Comparison of ENCODE assay signal across 27 cellular contexts in the genomic region with DNA sequence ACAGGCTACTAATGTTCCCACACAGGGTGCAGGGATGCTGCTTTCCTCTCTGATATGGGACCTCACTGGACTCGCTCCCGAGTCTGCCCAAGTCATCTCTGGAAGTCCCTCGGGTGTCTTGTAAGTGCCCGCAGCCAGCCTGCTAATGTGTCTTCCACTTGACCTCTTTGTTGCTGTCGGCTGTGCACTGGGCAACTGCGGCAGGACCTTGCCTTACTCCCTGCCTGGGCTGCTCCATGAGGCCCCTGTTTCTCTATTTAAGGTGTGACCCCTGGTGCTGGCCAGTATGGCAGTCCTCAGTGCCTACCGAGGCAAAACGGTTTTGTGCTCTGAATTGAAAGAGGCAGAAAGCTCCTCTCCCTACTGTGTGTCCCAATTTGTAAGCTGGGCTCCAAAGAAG.
DNase-seq lines count a peak whose midpoint lies in the region; ATAC-seq and TF ChIP-seq lines count a peak whose summit lies in the region.
"Had no signal": no experiment of that assay in that cellular context is flagged by ENCODE, and none has a peak within 500 bp of the region (broad histone marks: within the 10 kb centered on the region; RNA-seq: fewer than 3 reads in every experiment).

No MANE protein-coding gene starts in this region.

- peak overlapping the region; percentile 87 for H2BK12ac ChIP-seq in trophoblast cell (ENCODE audit: low read length)

- in situ Hi-C loops in IMR-90 (cut with MboI; ENCODE audit: low sequenced_read_pairs) (no loop called here), gastrocnemius medialis (cut with MboI; ENCODE audit: low sequenced_read_pairs in 4 of 4) (no loop called here)

- H4K8ac ChIP-seq in IMR-90 (ENCODE audit: low read depth in 2 of 2, low read length in 2 of 2) (peak overlapping the region; percentile 37 to 95; a peak in 3 of 4 replicates), trophoblast cell (ENCODE audit: low read depth, low read length) (peak overlapping the region; percentile 46)

- H3K23ac ChIP-seq in IMR-90 (ENCODE audit: low read depth, low read length) (no peak overlapping the region; the same call in 1 of the 2 replicates), trophoblast cell (ENCODE audit: low read length) (no peak overlapping the region)

- dilution Hi-C loops in IMR-90 (cut with HindIII; ENCODE audit: low sequenced_read_pairs, unreplicated experiment): no loop called here

- no peaks in the 10 kb centered on the region for H4K20me1 ChIP-seq in IMR-90 (ENCODE audit: insufficient read depth, low read length)

- peak overlapping the region; percentile 100 for H3K4ac ChIP-seq in IMR-90 (ENCODE audit: low read depth, low read length)
- peak overlapping the region; percentile 17 for H3K4ac ChIP-seq in trophoblast cell (ENCODE audit: low read depth, low read length)

- peaks cover 30% of the 10 kb centered on the region for H3K9me1 ChIP-seq in IMR-90 (ENCODE audit: insufficient read depth, low read length)

- peak overlapping the region; percentile 92; the same call in 2 of the 3 replicates for H2BK15ac ChIP-seq in IMR-90 (ENCODE audit: low read depth, low read length)

- TF ChIP-seq RAD21 in IMR-90 (IDR thresholded peaks at IDR 0.05; ENCODE audit: low read length): no peak

- intact Hi-C loops in IMR-90 (cut with micrococcal nuclease) (no loop called here), gastrocnemius medialis (cut with DNase I; ENCODE audit: low total_unique reads) (no loop called here), left lung (cut with DNase I) (no loop called here)

- peak overlapping the region; percentile 19; the same call in 1 of the 2 replicates for H4K5ac ChIP-seq in IMR-90 (ENCODE audit: low read depth, low read length)

- H3K4me3 ChIP-seq in IMR-90 (ENCODE audit: insufficient read depth, low read depth, low read length): no peak overlapping the region
- H3K4me3 ChIP-seq in RWPE2 (ENCODE audit: severe bottlenecking): no peak overlapping the region
- no peak overlapping the region for H3K4me3 ChIP-seq in trophoblast cell (ENCODE audit: low read depth, low read length)
- no peak overlapping the region for H3K4me3 ChIP-seq in gastrocnemius medialis
- no peak overlapping the region for H3K4me3 ChIP-seq in left lung
- H3K4me3 ChIP-seq: colonic mucosa, tibial nerve had no signal

- H4K91ac ChIP-seq in IMR-90 (ENCODE audit: insufficient read depth, low read depth, low read length): peak overlapping the region; percentile 67; the same call in 1 of the 2 replicates
- H4K91ac ChIP-seq in trophoblast cell (ENCODE audit: low read depth, low read length): peak overlapping the region; percentile 80

- DNase-seq in IMR-90 (no peak), RWPE2 (ENCODE audit: low spot score) (no peak), foreskin keratinocyte (no peak), trophoblast cell (peak; percentile 40 to 53), A172 (ENCODE audit: low spot score) (no peak), gastrocnemius medialis (no peak), left lung (no peak), DMS53 treated with DMSO at 0.1 percent for 48 hours (lab: John Stamatoyannopoulos, UW; ENCODE audit: unreplicated experiment) (no peak)
- DNase-seq: activated CD4-positive, CD25-positive, alpha-beta regulatory T cell; activated CD8-positive, alpha-beta T cell treated with anti-CD3 and anti-CD28 coated beads for 36 hours; activated naive CD4-positive, alpha-beta T cell treated with Interleukin-2 at 50 U/mL for 16 hours; activated T-cell treated with anti-CD3 and anti-CD28 coated beads, Interleukin-2, amount 50 U/mL, for 1 hour; AML-193; amniotic stem cell; CD8-positive, alpha-beta memory T cell; colonic mucosa; DMS79 treated with DMSO at 0.1 percent for 48 hours; immature natural killer cell; Kasumi-1; NCI-H1048; NCI-H187; NCI-H446 treated with DMSO at 0.1 percent for 48 hours; occipital lobe; retina; stimulated activated CD4-positive, alpha-beta T cell treated with anti-CD3 and anti-CD28 coated beads, Interleukin-4, amount 100 ng/mL, for 24 hours; stimulated activated naive CD8-positive, alpha-beta T cell treated with anti-CD3 and anti-CD28 coated beads, Interleukin-15, amount 100 ng/mL, for 72 hours had no signal

- H3K79me1 ChIP-seq in IMR-90 (ENCODE audit: low read depth in 1 of 2, low read length in 2 of 2): peaks cover 0 to 15% of the 10 kb centered on the region in 2 experiments; a peak in 1 of 4 replicates
- H3K79me1 ChIP-seq in trophoblast cell (ENCODE audit: low read length): peaks cover 53% of the 10 kb centered on the region

- H3K14ac ChIP-seq in IMR-90 (replicated peaks; ENCODE audit: low read depth, low read length): peak overlapping the region; percentile 82
- peak overlapping the region; percentile 49 for H3K14ac ChIP-seq in trophoblast cell (ENCODE audit: low read length)

- no TSS peak for BruUV-seq in IMR-90 (replicated peaks; lab: Mats Ljungman, UMichigan)

- H2BK120ac ChIP-seq in IMR-90 (ENCODE audit: low read depth, low read length) (peak overlapping the region; percentile 100), trophoblast cell (ENCODE audit: insufficient read depth, low read length, poor library complexity) (peak overlapping the region; percentile 81)

- H3K27ac ChIP-seq in IMR-90 (ENCODE audit: insufficient read depth, low read length) (no peak overlapping the region), RWPE2 (ENCODE audit: poor library complexity, severe bottlenecking) (peak overlapping the region; percentile 97), foreskin keratinocyte (peak overlapping the region; percentile 94), trophoblast cell (ENCODE audit: low read depth, low read length) (peak overlapping the region; percentile 50), gastrocnemius medialis (no peak overlapping the region), left lung (no peak overlapping the region)
- H3K27ac ChIP-seq: colonic mucosa, tibial nerve had no signal

- H2BK20ac ChIP-seq in IMR-90 (ENCODE audit: low read depth, low read length): peak overlapping the region; percentile 88

- no peak overlapping the region for H3K4me2 ChIP-seq in IMR-90 (ENCODE audit: low read depth, low read length)
- no peak overlapping the region for H3K4me2 ChIP-seq in trophoblast cell (ENCODE audit: low read length)

- H3K27me3 ChIP-seq in IMR-90 (ENCODE audit: control insufficient read depth, insufficient read depth, low read length): no peaks in the 10 kb centered on the region
- H3K27me3 ChIP-seq in RWPE2 (ENCODE audit: insufficient read depth, poor library complexity, severe bottlenecking): no peaks in the 10 kb centered on the region
- H3K27me3 ChIP-seq in foreskin keratinocyte: no peaks in the 10 kb centered on the region
- no peaks in the 10 kb centered on the region for H3K27me3 ChIP-seq in trophoblast cell (ENCODE audit: insufficient read depth, low read length)
- H3K27me3 ChIP-seq in gastrocnemius medialis: no peaks in the 10 kb centered on the region
- H3K27me3 ChIP-seq in left lung: no peaks in the 10 kb centered on the region
- H3K27me3 ChIP-seq: colonic mucosa, tibial nerve had no signal

- TF ChIP-seq CTCF in IMR-90 (conservative IDR thresholded peaks at IDR 0.05; ENCODE audit: low read depth, low read length) (no peak), RWPE2 (IDR thresholded peaks at IDR 0.05; ENCODE audit: poor library complexity, severe bottlenecking) (no peak), foreskin keratinocyte (conservative IDR thresholded peaks at IDR 0.05) (no peak), gastrocnemius medialis (IDR thresholded peaks at IDR 0.05 in 4 of 5, conservative IDR thresholded peaks at IDR 0.05 in 1 of 5) (no peak), left lung (IDR thresholded peaks at IDR 0.05) (no peak)

- no peak overlapping the region for H2BK5ac ChIP-seq in IMR-90 (ENCODE audit: low read depth, low read length, poor library complexity, severe bottlenecking)
- H2BK5ac ChIP-seq in trophoblast cell (ENCODE audit: low read depth, low read length, poor library complexity): peak overlapping the region; percentile 45

- TF ChIP-seq POLR2A in IMR-90 (IDR thresholded peaks at IDR 0.05; ENCODE audit: low read depth, low read length) (no peak), gastrocnemius medialis (IDR thresholded peaks at IDR 0.05) (no peak)

- H4K12ac ChIP-seq in trophoblast cell (ENCODE audit: low read depth, low read length): no peak overlapping the region

- ATAC-seq in IMR-90 (ENCODE audit: low read depth) (no peak), RWPE2 (ENCODE audit: low read depth) (no peak), foreskin keratinocyte (no peak), gastrocnemius medialis (no peak), left lung (no peak)
- ATAC-seq: activated CD8-positive, alpha-beta T cell treated with anti-CD3 and anti-CD28 coated beads for 36 hours had no signal

- H3K79me2 ChIP-seq in trophoblast cell (ENCODE audit: control insufficient read depth, insufficient read depth, low read length, poor library complexity): peaks cover 3% of the 10 kb centered on the region

- H3K4me1 ChIP-seq in IMR-90 (ENCODE audit: control insufficient read depth, insufficient read depth, low read length) (peaks cover 31% of the 10 kb centered on the region), RWPE2 (ENCODE audit: insufficient read depth, poor library complexity, severe bottlenecking) (peaks cover 62% of the 10 kb centered on the region), foreskin keratinocyte (peaks cover 42% of the 10 kb centered on the region), trophoblast cell (ENCODE audit: control insufficient read depth in 1 of 2, insufficient read depth in 2 of 2, low read length in 2 of 2) (peaks cover 41 to 45% of the 10 kb centered on the region in 2 experiments), gastrocnemius medialis (no peaks in the 10 kb centered on the region), left lung (peaks cover 13 to 21% of the 10 kb centered on the region in 2 donors)

- no peaks in the 10 kb centered on the region for H3K36me3 ChIP-seq in IMR-90 (ENCODE audit: control insufficient read depth, insufficient read depth, low read length)
- no peaks in the 10 kb centered on the region for H3K36me3 ChIP-seq in RWPE2 (ENCODE audit: low read depth)
- H3K36me3 ChIP-seq in trophoblast cell (ENCODE audit: control insufficient read depth in 1 of 2, insufficient read depth in 2 of 2, low read length in 2 of 2): no peaks in the 10 kb centered on the region
- no peaks in the 10 kb centered on the region for H3K36me3 ChIP-seq in gastrocnemius medialis
- H3K36me3 ChIP-seq in left lung: no peaks in the 10 kb centered on the region
- H3K36me3 ChIP-seq: colonic mucosa, tibial nerve had no signal

- 100% methylated on average over 4 of the region's 8 CpGs; no CpG with 5 or more reads in 1 of the 2 experiments for WGBS in IMR-90 (ENCODE audit: extremely low coverage in 2 of 2, insufficient read length in 1 of 2), 2 experiments
- WGBS in trophoblast cell (ENCODE audit: extremely low coverage, insufficient coverage, insufficient read length): no CpG with 5 or more reads among the region's 8 CpGs

- H2AFZ ChIP-seq in IMR-90 (replicated peaks; ENCODE audit: low read length, poor library complexity) (peak overlapping the region; percentile 18), trophoblast cell (ENCODE audit: insufficient read depth, low read length, poor library complexity) (no peak overlapping the region)

- H3K9me3 ChIP-seq in IMR-90 (ENCODE audit: control insufficient read depth, insufficient read depth, low read length) (no peaks in the 10 kb centered on the region), RWPE2 (ENCODE audit: severe bottlenecking) (no peaks in the 10 kb centered on the region), trophoblast cell (ENCODE audit: insufficient read depth, low read depth, low read length) (peaks cover 2% of the 10 kb centered on the region), gastrocnemius medialis (no peaks in the 10 kb centered on the region), left lung (no peaks in the 10 kb centered on the region)
- H3K9me3 ChIP-seq: colonic mucosa, tibial nerve had no signal

- no peak overlapping the region for H3K56ac ChIP-seq in IMR-90 (ENCODE audit: extremely low read depth, insufficient read depth, low read length)

- H2AK5ac ChIP-seq in IMR-90 (ENCODE audit: low read depth, low read length) (peak overlapping the region; percentile 96), trophoblast cell (ENCODE audit: low read length) (peak overlapping the region; percentile 33)

- POLR2A ChIA-PET in IMR-90 (lab: Charles Lee; ENCODE audit: unreplicated experiment): no interaction called here

- H3K18ac ChIP-seq in IMR-90 (ENCODE audit: low read depth, low read length) (no peak overlapping the region; the same call in 1 of the 2 replicates), trophoblast cell (ENCODE audit: low read length) (peak overlapping the region; percentile 10)

- CTCF ChIA-PET in IMR-90 (lab: Yijun Ruan, JAX): interaction anchor here (0.6 to 0.7 kb wide), 2 partner anchors 20 to 90 kb away, joined by 3 read pairs; no protein-coding TSS in a partner anchor

- H3K9ac ChIP-seq in IMR-90 (ENCODE audit: low read depth, low read length) (no peak overlapping the region), trophoblast cell (ENCODE audit: low read length) (no peak overlapping the region)

- peak overlapping the region; percentile 42 for H2AK9ac ChIP-seq in IMR-90 (replicated peaks; ENCODE audit: low read depth, low read length, poor library complexity)

Comparison
In these comparisons a context has a peak if more than half of its experiments do, and no peak if none do; other contexts are left out.
1. DNase-seq: peak in trophoblast cell (2 of 2); none in IMR-90 (single experiment), RWPE2 (single experiment), foreskin keratinocyte (0 of 2), A172 (single experiment), gastrocnemius medialis (0 of 2), left lung (0 of 2) and DMS53 treated with DMSO at 0.1 percent for 48 hours (single experiment).
2. H3K27ac ChIP-seq: peak in RWPE2 (single experiment), foreskin keratinocyte (single experiment) and trophoblast cell (single experiment); none in IMR-90 (single experiment), gastrocnemius medialis (0 of 4) and left lung (0 of 2).